8 cellular contexts compared by ENCODE assay signal in genomic region chr17:75514299-75515228, GRCh38. TPM values are rescaled to one million over a fixed set of nuclear protein-coding genes. Genes with fewer than 3 reads are reported as not detected.
DNase-seq lines count a peak whose midpoint lies in the region; ATAC-seq and TF ChIP-seq lines count a peak whose summit lies in the region.

No MANE protein-coding gene starts in this region.

- H3K4me1 ChIP-seq in psoas muscle = peaks cover 54% of the 10 kb centered on the region

- H3K9me3 ChIP-seq in psoas muscle = no peaks in the 10 kb centered on the region

- intact Hi-C loops in activated CD8-positive, alpha-beta T cell treated with anti-CD3 and anti-CD28 coated beads for 36 hours (cut with micrococcal nuclease) = loop anchor here (5.0 kb wide), 1 partner anchor 87 kb away; no protein-coding TSS in a partner anchor
- intact Hi-C loops in psoas muscle (cut with DNase I) = loop anchor here (1.0 to 5.0 kb wide), 5 partner anchors 57 to 192 kb away; partner anchors contain the start of genes TMEM94 (in 2 of the 2) and MYO15B (in 1 of the 2)

- H3K27ac Mint-ChIP-seq in activated CD8-positive, alpha-beta T cell treated with anti-CD3 and anti-CD28 coated beads for 36 hours = no peak overlapping the region

- POLR2A ChIA-PET in activated CD8-positive, alpha-beta T cell treated with anti-CD3 and anti-CD28 coated beads for 36 hours (lab: Charles Lee) = interaction anchor here (0.7 to 1.1 kb wide), 2 partner anchors 11 to 243 kb away, joined by 3 read pairs; partner anchors contain the start of genes LLGL2 and MIF4GD

- H3K4me3 Mint-ChIP-seq in activated CD8-positive, alpha-beta T cell treated with anti-CD3 and anti-CD28 coated beads for 36 hours = peak overlapping the region; percentile 52

- WGBS in psoas muscle, 3 donors = 3 to 6% (median 4%) methylated on average over 28 to 39 of the region's 39 CpGs

- H3K27me3 Mint-ChIP-seq in activated CD8-positive, alpha-beta T cell treated with anti-CD3 and anti-CD28 coated beads for 36 hours = no peaks in the 10 kb centered on the region

- H3K27me3 ChIP-seq in psoas muscle (ENCODE audit: insufficient read depth in 3 of 3, low read length in 2 of 3) = no peaks in the 10 kb centered on the region

- no peak for ATAC-seq in activated CD8-positive, alpha-beta T cell treated with anti-CD3 and anti-CD28 coated beads for 36 hours
- ATAC-seq in psoas muscle = peak; percentile 1 to 15 (median 4)
- no peak for ATAC-seq in HG03139 (IDR thresholded peaks at IDR 0.05; ENCODE audit: unreplicated experiment)

- H3K27ac ChIP-seq in psoas muscle = peak overlapping the region; percentile 83

- peaks cover 19% of the 10 kb centered on the region for H3K36me3 Mint-ChIP-seq in activated CD8-positive, alpha-beta T cell treated with anti-CD3 and anti-CD28 coated beads for 36 hours (ENCODE audit: low read depth)

- CTCF ChIA-PET in activated CD8-positive, alpha-beta T cell treated with anti-CD3 and anti-CD28 coated beads for 36 hours (lab: Charles Lee) = interaction anchor here (0.7 to 1.0 kb wide), 3 partner anchors 11 to 192 kb away, joined by 3 to 5 read pairs (median 3); partner anchors contain the start of gene LLGL2

- TF ChIP-seq CTCF in activated CD8-positive, alpha-beta T cell treated with anti-CD3 and anti-CD28 coated beads for 36 hours (IDR thresholded peaks at IDR 0.05) = no peak
- TF ChIP-seq CTCF in psoas muscle (IDR thresholded peaks at IDR 0.05) = no peak

- peaks cover 25% of the 10 kb centered on the region for H3K4me1 Mint-ChIP-seq in activated CD8-positive, alpha-beta T cell treated with anti-CD3 and anti-CD28 coated beads for 36 hours (ENCODE audit: low read depth)

- H3K9me3 Mint-ChIP-seq in activated CD8-positive, alpha-beta T cell treated with anti-CD3 and anti-CD28 coated beads for 36 hours = no peaks in the 10 kb centered on the region

- H3K4me3 ChIP-seq in psoas muscle = peak overlapping the region; percentile 98

- peaks cover 0 to 40% of the 10 kb centered on the region in 2 donors for H3K36me3 ChIP-seq in psoas muscle (ENCODE audit: insufficient read depth in 1 of 2, low read depth in 1 of 2)

- DNase-seq in NCI-H1417 (lab: John Stamatoyannopoulos, UW) = peak in 2 of 3 experiments; percentile 21 to 42
- DNase-seq in NCI-H1417 treated with DMSO at 0.1 percent for 48 hours (lab: John Stamatoyannopoulos, UW) = no peak
- DNase-seq in activated CD8-positive, alpha-beta T cell treated with anti-CD3 and anti-CD28 coated beads for 36 hours = peak; percentile 29
- DNase-seq in globus pallidus (ENCODE audit: low spot score) = peak; percentile 43
- DNase-seq in psoas muscle = no peak
- DNase-seq in NCI-H2107 (lab: John Stamatoyannopoulos, UW) = no peak
- DNase-seq in NCI-H2029 (lab: John Stamatoyannopoulos, UW) = no peak

RNA-seq across cellular contexts. Expression of gene CASKIN2, which starts 0.8 kb away (rescaled TPM):
- total RNA-seq in activated CD8-positive, alpha-beta T cell treated with anti-CD3 and anti-CD28 coated beads for 36 hours = 1 to 10 TPM; 2.2 to 2.5 TPM
- 10 to 100 TPM; 26.3 to 33.5 (median 28.3) TPM for total RNA-seq in psoas muscle
- polyA plus RNA-seq in psoas muscle = 10 to 100 TPM in 1 of 3 donors, 1 to 10 TPM in 2; 8.2 to 11.0 (median 8.9) TPM

RNA-seq across cellular contexts. Expression of gene TSEN54, which starts 1.8 kb away (rescaled TPM):
- 10 to 100 TPM; 38.8 to 45.4 TPM for total RNA-seq in activated CD8-positive, alpha-beta T cell treated with anti-CD3 and anti-CD28 coated beads for 36 hours
- 1 to 10 TPM; 5.7 to 9.7 (median 8.2) TPM for total RNA-seq in psoas muscle
- polyA plus RNA-seq in psoas muscle = 10 to 100 TPM; 10.1 to 14.9 (median 11.3) TPM

RNA-seq across cellular contexts. Expression of gene LLGL2, which starts 10.9 kb away (rescaled TPM):
- total RNA-seq in activated CD8-positive, alpha-beta T cell treated with anti-CD3 and anti-CD28 coated beads for 36 hours = 1 to 10 TPM; 7.2 to 7.4 TPM
- total RNA-seq in psoas muscle = 1 to 10 TPM; 1.4 to 3.3 (median 1.5) TPM
- polyA plus RNA-seq in psoas muscle = 1 to 10 TPM; 1.4 to 1.9 (median 1.4) TPM

RNA-seq across cellular contexts. Expression of gene TMEM94, which starts 58.1 kb away (rescaled TPM):
- 10 to 100 TPM; 55.3 to 56.4 TPM for total RNA-seq in activated CD8-positive, alpha-beta T cell treated with anti-CD3 and anti-CD28 coated beads for 36 hours
- 10 to 100 TPM; 43.4 to 64.3 (median 49.6) TPM for total RNA-seq in psoas muscle
- 10 to 100 TPM; 18.7 to 48.5 (median 29.6) TPM for polyA plus RNA-seq in psoas muscle

Comparison
In these comparisons a context has a peak if more than half of its experiments do, and no peak if none do; other contexts are left out.
1. DNase-seq: peak in NCI-H1417 (2 of 3), activated CD8-positive, alpha-beta T cell treated with anti-CD3 and anti-CD28 coated beads for 36 hours (single experiment) and globus pallidus (single experiment); none in NCI-H1417 treated with DMSO at 0.1 percent for 48 hours (single experiment), psoas muscle (0 of 2), NCI-H2107 (single experiment) and NCI-H2029 (single experiment).
2. ATAC-seq: peak in psoas muscle (4 of 4); none in activated CD8-positive, alpha-beta T cell treated with anti-CD3 and anti-CD28 coated beads for 36 hours (single experiment) and HG03139 (single experiment).
3. RNA of gene CASKIN2, which starts 0.8 kb away (total RNA-seq): 26.3 to 33.5 TPM in psoas muscle; 2.2 to 2.5 TPM in activated CD8-positive, alpha-beta T cell treated with anti-CD3 and anti-CD28 coated beads for 36 hours; every median in the first group is over 4 times any median in the second.